Comparison of ENCODE assay signal across 19 cellular contexts in genomic region chr10:54587973-54588372, GRCh38.
A peak's percentile ranks its signal among the peaks of the same experiment; 100 is the strongest.
DNase-seq lines count a peak whose midpoint lies in the region; ATAC-seq and TF ChIP-seq lines count a peak whose summit lies in the region.
"Had no signal": no experiment of that assay in that cellular context is flagged by ENCODE, and none has a peak within 500 bp of the region (broad histone marks: within the 10 kb centered on the region; RNA-seq: fewer than 3 reads in every experiment).

No MANE protein-coding gene starts in this region.

- H3K4me1 Mint-ChIP-seq in activated CD4-positive, alpha-beta T cell treated with anti-CD3 and anti-CD28 coated beads, Interleukin-2, amount 10 ng/mL, durations not matched to agents 7 days and 5 days, result no peaks in the 10 kb centered on the region
- H3K4me1 Mint-ChIP-seq: CD4-positive, alpha-beta memory T cell had no signal

- H3K9me3 Mint-ChIP-seq in activated CD4-positive, alpha-beta T cell treated with anti-CD3 and anti-CD28 coated beads, Interleukin-2, amount 10 ng/mL, durations not matched to agents 7 days and 5 days, result no peaks in the 10 kb centered on the region

- no peaks in the 10 kb centered on the region for H4K20me1 ChIP-seq in PC-3 (ENCODE audit: low read length)

- H3F3A ChIP-seq in PC-3 (ENCODE audit: low read length, unreplicated experiment), result no peaks in the 10 kb centered on the region

- WGBS in suprapubic skin, result 33% methylated on average over 2 of the region's 2 CpGs

- ATAC-seq in PC-3, result peak; percentile 97
- no peak for ATAC-seq in HG02763 (IDR thresholded peaks at IDR 0.05; ENCODE audit: unreplicated experiment)
- ATAC-seq: GM12878, HCT116 had no signal

- intact Hi-C loops in PC-3 (cut with micrococcal nuclease), result loop anchor here (1.0 to 10.0 kb wide), 2 partner anchors 25 to 207 kb away; no protein-coding TSS in a partner anchor

- TF ChIP-seq EP300 in suprapubic skin (IDR thresholded peaks at IDR 0.05), result no peak

- peak; percentile 52 for DNase-seq in DMS53 (lab: John Stamatoyannopoulos, UW)
- peak; percentile 58 for DNase-seq in PC-3
- DNase-seq in epithelial cell of esophagus (ENCODE audit: low read depth), result peak; percentile 15
- no peak for DNase-seq in activated CD4-positive, alpha-beta T cell treated with anti-CD3 and anti-CD28 coated beads, Interleukin-2, amount 10 ng/mL, durations not matched to agents 7 days and 5 days
- DNase-seq in middle frontal gyrus (ENCODE audit: extremely low spot score, low spot score), result no peak
- no peak for DNase-seq in suprapubic skin (ENCODE audit: low spot score in 2 of 2)
- DNase-seq: 8988T; C1 segment of cervical spinal cord; Calu3; CD4-positive, alpha-beta memory T cell; COR-L47; DMS79; EL; GDM1; GM23248; H7 had no signal

- H3K27me3 ChIP-seq in PC-3 (ENCODE audit: low read length) (no peaks in the 10 kb centered on the region), suprapubic skin (no peaks in the 10 kb centered on the region)

- H3K4me3 Mint-ChIP-seq in activated CD4-positive, alpha-beta T cell treated with anti-CD3 and anti-CD28 coated beads, Interleukin-2, amount 10 ng/mL, durations not matched to agents 7 days and 5 days, result no peak overlapping the region
- H3K4me3 Mint-ChIP-seq: CD4-positive, alpha-beta memory T cell had no signal

- H3K9me2 ChIP-seq in PC-3 (replicated peaks; ENCODE audit: low read length), result no peaks in the 10 kb centered on the region

- H3K4me1 ChIP-seq in PC-3 (ENCODE audit: insufficient read depth, low read length) (peaks cover 13% of the 10 kb centered on the region), suprapubic skin (no peaks in the 10 kb centered on the region)

- H3K36me3 Mint-ChIP-seq in activated CD4-positive, alpha-beta T cell treated with anti-CD3 and anti-CD28 coated beads, Interleukin-2, amount 10 ng/mL, durations not matched to agents 7 days and 5 days (ENCODE audit: low read depth), result no peaks in the 10 kb centered on the region
- H3K36me3 Mint-ChIP-seq: CD4-positive, alpha-beta memory T cell had no signal

- H3K27ac Mint-ChIP-seq in activated CD4-positive, alpha-beta T cell treated with anti-CD3 and anti-CD28 coated beads, Interleukin-2, amount 10 ng/mL, durations not matched to agents 7 days and 5 days, result no peak overlapping the region
- H3K27ac Mint-ChIP-seq: CD4-positive, alpha-beta memory T cell had no signal

- H3K4me2 ChIP-seq in PC-3 (ENCODE audit: low read length), result no peak overlapping the region

- H2AFZ ChIP-seq in PC-3 (ENCODE audit: low read length), result no peak overlapping the region
- H2AFZ ChIP-seq: GM23248 had no signal

- H3K9ac ChIP-seq in PC-3 (ENCODE audit: low read length), result no peak overlapping the region
- H3K9ac ChIP-seq: GM23248 had no signal

- H3K36me3 ChIP-seq in PC-3 (ENCODE audit: low read depth, low read length) (no peaks in the 10 kb centered on the region), suprapubic skin (no peaks in the 10 kb centered on the region)

- H3K9me3 ChIP-seq in PC-3 (ENCODE audit: low read length) (no peaks in the 10 kb centered on the region), suprapubic skin (no peaks in the 10 kb centered on the region)

- CTCF ChIA-PET in PC-3 (lab: Charles Lee), result no interaction called here
- CTCF ChIA-PET in activated CD4-positive, alpha-beta T cell treated with anti-CD3 and anti-CD28 coated beads, Interleukin-2, amount 10 ng/mL, durations not matched to agents 7 days and 5 days (lab: Charles Lee), result interaction anchor here (0.6 kb wide), 2 partner anchors 8 to 18 kb away, joined by 3 to 4 read pairs; no protein-coding TSS in a partner anchor

- TF ChIP-seq CTCF in PC-3 (conservative IDR thresholded peaks at IDR 0.05; ENCODE audit: low read depth, low read length) (no peak), epithelial cell of esophagus (IDR thresholded peaks at IDR 0.05; ENCODE audit: insufficient read depth, low read depth, low read length, missing control alignments) (no peak), suprapubic skin (IDR thresholded peaks at IDR 0.05) (no peak)

- no peak for TF ChIP-seq POLR2A in suprapubic skin (IDR thresholded peaks at IDR 0.05)

- H3K27me3 Mint-ChIP-seq in activated CD4-positive, alpha-beta T cell treated with anti-CD3 and anti-CD28 coated beads, Interleukin-2, amount 10 ng/mL, durations not matched to agents 7 days and 5 days, result no peaks in the 10 kb centered on the region
- H3K27me3 Mint-ChIP-seq: CD4-positive, alpha-beta memory T cell had no signal

- H3K79me2 ChIP-seq in PC-3 (ENCODE audit: low read length), result no peaks in the 10 kb centered on the region

- H3K27ac ChIP-seq in PC-3 (ENCODE audit: low read length) (no peak overlapping the region), suprapubic skin (no peak overlapping the region)
- H3K27ac ChIP-seq: GM23248 had no signal

- no peak overlapping the region for H3K4me3 ChIP-seq in PC-3 (ENCODE audit: low read length)
- H3K4me3 ChIP-seq in epithelial cell of esophagus (ENCODE audit: low read length), result no peak overlapping the region
- H3K4me3 ChIP-seq in suprapubic skin, result no peak overlapping the region
- H3K4me3 ChIP-seq: GM12878, GM23248 had no signal

- POLR2A ChIA-PET in PC-3 (lab: Charles Lee; ENCODE audit: unreplicated experiment), result interaction anchor here (0.6 kb wide), 1 partner anchor 415 kb away, joined by 6 read pairs; no protein-coding TSS in a partner anchor
- POLR2A ChIA-PET in activated CD4-positive, alpha-beta T cell treated with anti-CD3 and anti-CD28 coated beads, Interleukin-2, amount 10 ng/mL, durations not matched to agents 7 days and 5 days (lab: Charles Lee), result no interaction called here

- BruUV-seq in PC-3 (replicated peaks; lab: Mats Ljungman, UMichigan), result no TSS peak

Comparison
In these comparisons a context has a peak if more than half of its experiments do, and no peak if none do; other contexts are left out.
1. DNase-seq: peak in DMS53 (single experiment), PC-3 (single experiment) and epithelial cell of esophagus (single experiment); none in activated CD4-positive, alpha-beta T cell treated with anti-CD3 and anti-CD28 coated beads, Interleukin-2, amount 10 ng/mL, durations not matched to agents 7 days and 5 days (single experiment), middle frontal gyrus (single experiment) and suprapubic skin (0 of 2).